In the genomic region with DNA sequence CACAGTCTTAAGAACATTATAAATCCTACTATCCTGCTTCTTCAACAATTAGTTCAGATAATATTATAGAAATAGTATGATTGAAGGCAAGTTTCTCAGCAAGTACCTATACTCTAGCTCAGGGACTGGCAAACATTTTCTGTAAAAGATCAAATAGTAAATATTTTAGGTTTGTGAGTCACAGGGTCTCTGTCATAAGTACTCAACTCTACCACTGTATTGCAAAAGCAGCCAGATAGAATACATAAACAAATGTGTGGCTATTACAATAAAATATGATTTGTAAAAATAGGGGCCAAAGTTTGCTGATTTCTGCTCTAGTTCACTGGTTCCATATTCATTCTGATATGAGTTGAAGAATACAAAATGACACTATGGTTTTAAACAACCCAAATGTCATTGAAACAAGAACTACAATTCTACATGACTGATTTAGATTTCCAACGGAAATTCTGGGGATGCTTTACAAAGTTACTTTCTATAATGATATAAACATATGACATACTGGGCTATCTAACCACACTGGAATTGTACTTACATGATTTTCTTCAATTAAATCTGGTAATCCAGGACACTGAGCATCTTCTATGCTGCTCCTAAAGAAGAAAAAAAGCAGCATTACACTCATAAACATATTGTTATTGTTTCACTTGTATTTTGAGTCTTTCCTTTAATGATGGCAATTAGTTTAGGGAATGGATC, we compare ENCODE assay signal across 14 cellular contexts. TPM values are rescaled to one million over a fixed set of nuclear protein-coding genes. Genes with fewer than 3 reads are reported as not detected.
"Had no signal": no experiment of that assay in that cellular context is flagged by ENCODE, and none has a peak within 500 bp of the region (broad histone marks: within the 10 kb centered on the region; RNA-seq: fewer than 3 reads in every experiment).

No MANE protein-coding gene starts in this region.

- H3K27me3 Mint-ChIP-seq: activated CD4-positive, alpha-beta T cell treated with anti-CD3 and anti-CD28 coated beads, Interleukin-2, amount 10 ng/mL, durations not matched to agents 24 days and 14 days; activated T-helper 17 cell treated with anti-CD3 and anti-CD28 coated beads, Interleukin-2, amount 50 U/mL, for 72 hours had no signal

- H3K4me2 ChIP-seq: hepatocyte had no signal

- H3K4me1 ChIP-seq: tibial artery, uterus had no signal

- DNase-seq: activated CD4-positive, alpha-beta T cell treated with anti-CD3 and anti-CD28 coated beads, Interleukin-2, amount 10 ng/mL, durations not matched to agents 24 days and 14 days; activated naive CD4-positive, alpha-beta T cell treated with anti-CD3 and anti-CD28 coated beads, Interleukin-2, amount 50 U/mL, for 16 hours; activated T-cell treated with anti-CD3 and anti-CD28 coated beads for 4 hours; amygdala; dorsolateral prefrontal cortex; kidney glomerular epithelial cell; stimulated activated CD4-positive, alpha-beta T cell treated with anti-CD3 and anti-CD28 coated beads, Interleukin-15, amount 100 ng/mL, for 24 hours; tibial artery; uterus had no signal

- H3K4me3 ChIP-seq: dorsolateral prefrontal cortex, hepatocyte, tibial artery, uterus had no signal

- H3K9me3 ChIP-seq: tibial artery, uterus had no signal

- H3K9me3 Mint-ChIP-seq: activated CD4-positive, alpha-beta T cell treated with anti-CD3 and anti-CD28 coated beads, Interleukin-2, amount 10 ng/mL, durations not matched to agents 24 days and 14 days; activated T-helper 17 cell treated with anti-CD3 and anti-CD28 coated beads, Interleukin-2, amount 50 U/mL, for 72 hours; T-helper 1 cell treated with Interleukin-12 subunit alpha and Interleukin-12 subunit beta and Interleukin-4 antibody, amounts not matched to agents 30 μg/mL and 1 μg/mL, for 36 hours had no signal

- H3K4me3 Mint-ChIP-seq: activated CD4-positive, alpha-beta T cell treated with anti-CD3 and anti-CD28 coated beads, Interleukin-2, amount 10 ng/mL, durations not matched to agents 24 days and 14 days; activated T-helper 17 cell treated with anti-CD3 and anti-CD28 coated beads, Interleukin-2, amount 50 U/mL, for 72 hours; T-helper 1 cell treated with Interleukin-12 subunit alpha and Interleukin-12 subunit beta and Interleukin-4 antibody, amounts not matched to agents 30 μg/mL and 1 μg/mL, for 36 hours had no signal

- H3K36me3 ChIP-seq: tibial artery, uterus had no signal

- H3K27me3 ChIP-seq: dorsolateral prefrontal cortex, hepatocyte, tibial artery, uterus had no signal

- H3K27ac Mint-ChIP-seq: activated CD4-positive, alpha-beta T cell treated with anti-CD3 and anti-CD28 coated beads, Interleukin-2, amount 10 ng/mL, durations not matched to agents 24 days and 14 days; activated T-helper 17 cell treated with anti-CD3 and anti-CD28 coated beads, Interleukin-2, amount 50 U/mL, for 72 hours; T-helper 1 cell treated with Interleukin-12 subunit alpha and Interleukin-12 subunit beta and Interleukin-4 antibody, amounts not matched to agents 30 μg/mL and 1 μg/mL, for 36 hours had no signal

- ATAC-seq: activated T-helper 17 cell treated with anti-CD3 and anti-CD28 coated beads, Interleukin-2, amount 50 U/mL, for 72 hours; esophagus mucosa had no signal

RNA-seq across cellular contexts. Expression of a gene that starts 39.2 kb away (rescaled TPM):
- total RNA-seq: mesenteric fat pad had no signal
